Comparison of ENCODE assay signal across 17 cellular contexts in genomic region chr7:1867326-1867725, GRCh38.
DNase-seq lines count a peak whose midpoint lies in the region; ATAC-seq, FAIRE-seq and TF ChIP-seq lines count a peak whose summit lies in the region.
"Had no signal": no experiment of that assay in that cellular context is flagged by ENCODE, and none has a peak within 500 bp of the region (broad histone marks: within the 10 kb centered on the region; RNA-seq: fewer than 3 reads in every experiment).

No MANE protein-coding gene starts in this region.

- no peak overlapping the region for H3K9ac ChIP-seq in H1 (replicated peaks in 1 of 4; ENCODE audit: extremely low read depth in 1 of 4, low read depth in 3 of 4, low read length in 3 of 4)
- H3K9ac ChIP-seq in neuronal stem cell (ENCODE audit: low read depth, low read length, poor library complexity) = no peak overlapping the region

- H4K91ac ChIP-seq in H1 (replicated peaks; ENCODE audit: insufficient read length, low read length) (no peak overlapping the region), neuronal stem cell (ENCODE audit: low read depth, low read length, poor library complexity) (no peak overlapping the region)

- TF ChIP-seq EP300 in H1 (IDR thresholded peaks at IDR 0.05; ENCODE audit: borderline replicate concordance in 1 of 2, low read depth in 2 of 2, low read length in 2 of 2) = no peak

- H4K5ac ChIP-seq in H1 (ENCODE audit: insufficient read length, low read depth, low read length) = no peak overlapping the region

- H2BK5ac ChIP-seq in H1 (ENCODE audit: low read depth, low read length) = no peak overlapping the region
- H2BK5ac ChIP-seq in neuronal stem cell (ENCODE audit: low read length) = no peak overlapping the region

- no peaks in the 10 kb centered on the region; the same call in 1 of the 2 replicates for H3K23me2 ChIP-seq in H1 (ENCODE audit: low read depth, low read length)

- no peak overlapping the region for H3K4ac ChIP-seq in H1 (replicated peaks; ENCODE audit: insufficient read length, low read depth, low read length)
- H3K4ac ChIP-seq in neuronal stem cell (ENCODE audit: low read length) = peak overlapping the region; percentile 37

- no peaks in the 10 kb centered on the region for H3K36me3 ChIP-seq in Panc1 (ENCODE audit: control insufficient read depth, insufficient read depth, low read length)
- H3K36me3 ChIP-seq in H1 (ENCODE audit: control insufficient read depth in 2 of 4, insufficient read depth in 4 of 4, low read length in 3 of 4) = no peaks in the 10 kb centered on the region
- no peaks in the 10 kb centered on the region for H3K36me3 ChIP-seq in neuronal stem cell (replicated peaks in 1 of 2; ENCODE audit: control insufficient read depth in 2 of 2, insufficient read depth in 2 of 2, low read length in 2 of 2)
- H3K36me3 ChIP-seq: BE2C, HAP-1 had no signal

- H3K9me3 ChIP-seq in Panc1 (ENCODE audit: control insufficient read depth, insufficient read depth, low read depth, low read length) (no peaks in the 10 kb centered on the region), H1 (ENCODE audit: insufficient read depth in 2 of 2, low read depth in 1 of 2, low read length in 1 of 2) (peaks cover 0 to 11% of the 10 kb centered on the region in 2 experiments; a peak in 1 of 4 replicates), neuronal stem cell (replicated peaks in 1 of 2; ENCODE audit: control insufficient read depth in 2 of 2, insufficient read depth in 1 of 2, low read depth in 1 of 2, low read length in 2 of 2) (no peaks in the 10 kb centered on the region)
- H3K9me3 ChIP-seq: BE2C, Caco-2, HAP-1 had no signal

- H2AK5ac ChIP-seq in H1 (ENCODE audit: low read depth, low read length) (no peak overlapping the region), neuronal stem cell (ENCODE audit: low read depth, low read length) (no peak overlapping the region)

- H2AFZ ChIP-seq in H1 (ENCODE audit: low read length) (no peak overlapping the region), neuronal stem cell (ENCODE audit: low read length) (no peak overlapping the region)

- H3K79me1 ChIP-seq in H1 (ENCODE audit: low read depth, low read length) = no peaks in the 10 kb centered on the region
- H3K79me1 ChIP-seq in neuronal stem cell (ENCODE audit: low read depth, low read length) = peaks cover 17% of the 10 kb centered on the region

- no peak overlapping the region for H2BK12ac ChIP-seq in H1 (ENCODE audit: low read depth, low read length)
- H2BK12ac ChIP-seq in neuronal stem cell (ENCODE audit: low read length) = no peak overlapping the region

- H3K14ac ChIP-seq in H1 (ENCODE audit: insufficient read length) (no peak overlapping the region), neuronal stem cell (ENCODE audit: low read length) (no peak overlapping the region)

- no peak overlapping the region for H3K18ac ChIP-seq in H1 (ENCODE audit: extremely low read depth, low read length)
- H3K18ac ChIP-seq in neuronal stem cell (ENCODE audit: low read length) = no peak overlapping the region

- H3K56ac ChIP-seq in H1 (replicated peaks; ENCODE audit: insufficient read length, low read depth, low read length) = no peak overlapping the region

- no peak overlapping the region for H2BK15ac ChIP-seq in H1 (ENCODE audit: low read length)
- no peak overlapping the region for H2BK15ac ChIP-seq in neuronal stem cell (ENCODE audit: low read length)

- in situ Hi-C loops in Panc1 (cut with HindIII; ENCODE audit: low pct_unique_long_range_greater_than_20kb, low sequenced_read_pairs) = no loop called here

- no peak overlapping the region for H3K4me3 ChIP-seq in Panc1 (ENCODE audit: low read depth in 2 of 2, low read length in 2 of 2)
- no peak overlapping the region for H3K4me3 ChIP-seq in H1 (ENCODE audit: extremely low read depth in 1 of 4, insufficient read depth in 2 of 4, low read depth in 3 of 4, low read length in 4 of 4)
- no peak overlapping the region for H3K4me3 ChIP-seq in neuronal stem cell (ENCODE audit: low read length in 2 of 2)
- H3K4me3 ChIP-seq: HAP-1, K562 had no signal

- H3K79me2 ChIP-seq in H1 (ENCODE audit: control insufficient read depth in 1 of 2, insufficient read depth in 2 of 2, low read length in 2 of 2) = no peaks in the 10 kb centered on the region; a peak in 1 of 4 replicates

- CTCF ChIA-PET in Panc1 (lab: Charles Lee) = no interaction called here
- CTCF ChIA-PET in H1 (lab: Charles Lee; ENCODE audit: partially characterized antibody) = interaction anchor here (0.7 to 3.2 kb wide), 5 partner anchors 13 to 133 kb away, joined by 3 to 13 read pairs (median 3); no protein-coding TSS in a partner anchor

- intact Hi-C loops in Panc1 (cut with micrococcal nuclease; ENCODE audit: unreplicated experiment) = no loop called here

- H2BK120ac ChIP-seq in H1 (replicated peaks; ENCODE audit: low read depth, low read length) = no peak overlapping the region
- no peak overlapping the region for H2BK120ac ChIP-seq in neuronal stem cell (ENCODE audit: low read depth, low read length)

- POLR2A ChIA-PET in Panc1 (lab: Charles Lee) = interaction anchor here (0.5 kb wide), 1 partner anchor 286 kb away, joined by 6 read pairs; no protein-coding TSS in a partner anchor
- POLR2A ChIA-PET in H1 (lab: Charles Lee; ENCODE audit: partially characterized antibody) = no interaction called here

- TF ChIP-seq RAD21 in H1 (IDR thresholded peaks at IDR 0.05 in 1 of 2, conservative IDR thresholded peaks at IDR 0.05 in 1 of 2; ENCODE audit: low read depth in 2 of 2, low read length in 2 of 2) = no peak

- WGBS in H1 (ENCODE audit: extremely low coverage in 1 of 2, insufficient coverage in 1 of 2, insufficient read length in 1 of 2, insufficient replicate concordance in 2 of 2, low coverage in 1 of 2, low lambda C conversion rate in 2 of 2, missing lambda C conversion rate in 1 of 2), 2 experiments = 93% methylated on average over 6 of the region's 16 CpGs; no CpG with 5 or more reads in 1 of the 2 experiments
- WGBS in neuronal stem cell (ENCODE audit: extremely low coverage in 2 of 2, insufficient read length in 2 of 2, insufficient replicate concordance in 1 of 2), 2 donors = no CpG with 5 or more reads among the region's 16 CpGs

- H3K27me3 ChIP-seq in Panc1 (ENCODE audit: control insufficient read depth, insufficient read depth, low read length) = no peaks in the 10 kb centered on the region
- H3K27me3 ChIP-seq in H1 (replicated peaks in 1 of 4; ENCODE audit: control insufficient read depth in 3 of 4, extremely low read depth in 1 of 4, insufficient read depth in 3 of 4, low read length in 3 of 4) = no peaks in the 10 kb centered on the region
- no peaks in the 10 kb centered on the region for H3K27me3 ChIP-seq in neuronal stem cell (ENCODE audit: control insufficient read depth in 3 of 3, insufficient read depth in 3 of 3, low read depth in 1 of 3, low read length in 3 of 3)
- H3K27me3 ChIP-seq: BE2C had no signal

- H3K27ac ChIP-seq in Panc1 (ENCODE audit: low read length) = no peak overlapping the region
- H3K27ac ChIP-seq in H1 (ENCODE audit: low read depth, low read length) = no peak overlapping the region
- H3K27ac ChIP-seq in neuronal stem cell (replicated peaks; ENCODE audit: low read length) = no peak overlapping the region

- FAIRE-seq in H1 (lab: Jason Lieb, UNC) = no peak
- FAIRE-seq: D721Med, G401.6, GM12891, HTR-8/SVneo, K562 had no signal

- no peak for TF ChIP-seq CTCF in Panc1 (IDR thresholded peaks at IDR 0.05)
- TF ChIP-seq CTCF in H1 (IDR thresholded peaks at IDR 0.05; ENCODE audit: control extremely low read depth in 1 of 3, insufficient read depth in 1 of 3, low read depth in 1 of 3, low read length in 3 of 3) = no peak

- H4K20me1 ChIP-seq in H1 (replicated peaks in 1 of 2; ENCODE audit: control insufficient read depth in 1 of 2, insufficient read depth in 2 of 2, low read length in 2 of 2) = peaks cover 4 to 7% of the 10 kb centered on the region in 2 experiments

- no peak for TF ChIP-seq POLR2A in H1 (IDR thresholded peaks at IDR 0.05; ENCODE audit: control extremely low read depth in 1 of 2, low read depth in 2 of 2, low read length in 2 of 2)

- ATAC-seq in Panc1 (peak; percentile 42), GM21515 (IDR thresholded peaks at IDR 0.05; ENCODE audit: unreplicated experiment) (no peak), GM21381 (IDR thresholded peaks at IDR 0.05; ENCODE audit: unreplicated experiment) (no peak), GM21576 (IDR thresholded peaks at IDR 0.05; ENCODE audit: unreplicated experiment) (no peak)
- ATAC-seq: K562 had no signal

- no peak overlapping the region for H2BK20ac ChIP-seq in H1 (ENCODE audit: low read length)

- H4K8ac ChIP-seq in H1 (ENCODE audit: extremely low read depth, insufficient read depth, low read length) = peak overlapping the region; percentile 4; the same call in 1 of the 2 replicates
- no peak overlapping the region for H4K8ac ChIP-seq in neuronal stem cell (ENCODE audit: low read depth, low read length)

- H3K4me1 ChIP-seq in Panc1 (ENCODE audit: control insufficient read depth, insufficient read depth, low read length) (0 out of 2 replicates have a peak, but pooled peaks cover 3% of the 10 kb centered on the region), H1 (replicated peaks in 1 of 4; ENCODE audit: control insufficient read depth in 3 of 4, insufficient read depth in 4 of 4, low read length in 3 of 4) (peaks cover 0 to 7% (median 4%) of the 10 kb centered on the region in 4 experiments; a peak in 4 of 7 replicates), neuronal stem cell (ENCODE audit: control insufficient read depth in 2 of 2, insufficient read depth in 1 of 2, low read depth in 1 of 2, low read length in 2 of 2) (peaks cover 12 to 15% of the 10 kb centered on the region in 2 donors)
- H3K4me1 ChIP-seq: Caco-2, HAP-1 had no signal

- no TSS peak for BruUV-seq in Panc1 (replicated peaks; lab: Mats Ljungman, UMichigan)

- H3K4me2 ChIP-seq in H1 (ENCODE audit: insufficient read depth in 1 of 2, low read depth in 2 of 2, low read length in 2 of 2) = no peak overlapping the region
- H3K4me2 ChIP-seq in neuronal stem cell (ENCODE audit: insufficient read depth, low read length, poor library complexity, severe bottlenecking) = no peak overlapping the region

- H3K23ac ChIP-seq in H1 (ENCODE audit: insufficient read length) = no peak overlapping the region
- no peak overlapping the region for H3K23ac ChIP-seq in neuronal stem cell (ENCODE audit: low read depth, low read length, poor library complexity)

- no peak for DNase-seq in Panc1 (ENCODE audit: low read depth, low spot score)
- DNase-seq in H1 (ENCODE audit: low read depth in 1 of 2, low spot score in 2 of 2) = no peak
- no peak for DNase-seq in neuronal stem cell (ENCODE audit: low spot score)
- DNase-seq: BE2C; C1 segment of cervical spinal cord; Caco-2; CD4-positive, CD25-positive, alpha-beta regulatory T cell; IMR-90 had no signal

TF ChIP-seq in H1, 55 proteins besides CTCF, POLR2A, EP300 and RAD21 (continues in another document):
- no peak for TF ChIP-seq RNF2 (IDR thresholded peaks at IDR 0.05; ENCODE audit: borderline replicate concordance, low read depth, low read length, missing control alignments, poor library complexity, severe bottlenecking)
